Comparison of ENCODE assay signal across 8 cellular contexts in genomic region chr12:57128519-57129247, GRCh38. TPM values are rescaled to one million over a fixed set of nuclear protein-coding genes. Genes with fewer than 3 reads are reported as not detected.
DNase-seq lines count a peak whose midpoint lies in the region; ATAC-seq and TF ChIP-seq lines count a peak whose summit lies in the region.

No MANE protein-coding gene starts in this region.

- peak; percentile 44 for DNase-seq in Right ventricle myocardium superior
- no peak for DNase-seq in cardiac septum (ENCODE audit: low spot score)
- no peak for DNase-seq in mammary epithelial cell
- DNase-seq in mesenchymal stem cell = no peak
- DNase-seq in upper lobe of right lung = no peak
- DNase-seq in NCI-H1436 (lab: John Stamatoyannopoulos, UW) = no peak
- DNase-seq in stimulated activated CD4-positive, alpha-beta T cell treated with anti-CD3 and anti-CD28 coated beads, Interleukin-2, amount 100 ng/mL, for 48 hours = no peak

- H2BK15ac ChIP-seq in mesenchymal stem cell (ENCODE audit: low read depth, poor library complexity, severe bottlenecking) = peak overlapping the region; percentile 85

- in situ Hi-C loops in mammary epithelial cell (cut with MboI; ENCODE audit: low sequenced_read_pairs in 2 of 2) = no loop called here

- TF ChIP-seq CTCF in mammary epithelial cell (conservative IDR thresholded peaks at IDR 0.05 in 1 of 2, IDR thresholded peaks at IDR 0.05 in 1 of 2; ENCODE audit: extremely low read depth in 1 of 2, insufficient read depth in 1 of 2, low read depth in 1 of 2, low read length in 2 of 2) (no peak), upper lobe of right lung (IDR thresholded peaks at IDR 0.05) (no peak)

- H3K27ac ChIP-seq in mammary epithelial cell (ENCODE audit: insufficient read depth, low read depth, low read length) = no peak overlapping the region
- peak overlapping the region; percentile 6 for H3K27ac ChIP-seq in mesenchymal stem cell (ENCODE audit: low read length, poor library complexity, severe bottlenecking)
- H3K27ac ChIP-seq in upper lobe of right lung = peak overlapping the region; percentile 92

- peak overlapping the region; percentile 12 to 35 for H2BK12ac ChIP-seq in mesenchymal stem cell (ENCODE audit: low read length in 2 of 2)

- no peaks in the 10 kb centered on the region for H3K79me2 ChIP-seq in mammary epithelial cell (ENCODE audit: insufficient read depth, low read length)

- BruUV-seq in mammary epithelial cell (replicated peaks; lab: Mats Ljungman, UMichigan) = no TSS peak

- peak overlapping the region; percentile 87 for H2BK120ac ChIP-seq in mesenchymal stem cell (ENCODE audit: low read depth, low read length)

- dilution Hi-C loops in mammary epithelial cell (cut with HindIII; ENCODE audit: low sequenced_read_pairs) = no loop called here

- H3K36me3 ChIP-seq in mammary epithelial cell (ENCODE audit: insufficient read depth, low read length) (no peaks in the 10 kb centered on the region), mesenchymal stem cell (ENCODE audit: control insufficient read depth in 1 of 2, insufficient read depth in 2 of 2, low read depth in 1 of 2, low read length in 2 of 2) (peaks cover 3 to 27% of the 10 kb centered on the region in 2 experiments), upper lobe of right lung (no peaks in the 10 kb centered on the region)

- no peaks in the 10 kb centered on the region for H4K20me1 ChIP-seq in mammary epithelial cell (ENCODE audit: insufficient read depth, low read length)

- H3K4me3 ChIP-seq in mammary epithelial cell (replicated peaks in 1 of 3; ENCODE audit: insufficient read depth in 1 of 3, low read depth in 2 of 3, low read length in 3 of 3) (peak overlapping the region; percentile 49 to 72 (median 69)), mesenchymal stem cell (ENCODE audit: insufficient read depth in 1 of 2, low read depth in 1 of 2, low read length in 2 of 2) (peak overlapping the region; percentile 86 to 91), upper lobe of right lung (peak overlapping the region; percentile 83)

- H3K14ac ChIP-seq in mesenchymal stem cell (ENCODE audit: low read length in 2 of 2) = peak overlapping the region; percentile 87 to 98

- peak overlapping the region; percentile 89 to 98 for H3K4ac ChIP-seq in mesenchymal stem cell (ENCODE audit: low read depth in 1 of 2, low read length in 2 of 2)

- intact Hi-C loops in Right ventricle myocardium superior (cut with DNase I) (no loop called here), cardiac septum (cut with DNase I) (no loop called here), mammary epithelial cell (cut with micrococcal nuclease) (no loop called here), upper lobe of right lung (cut with DNase I) (no loop called here)

- H4K8ac ChIP-seq in mesenchymal stem cell (ENCODE audit: low read length) = peak overlapping the region; percentile 73

- H3K18ac ChIP-seq in mesenchymal stem cell (ENCODE audit: low read depth in 1 of 2, low read length in 2 of 2) = peak overlapping the region; percentile 96 to 99

- peak overlapping the region; percentile 93 for H2AFZ ChIP-seq in mammary epithelial cell (ENCODE audit: low read depth, low read length)
- no peak overlapping the region for H2AFZ ChIP-seq in mesenchymal stem cell (ENCODE audit: low read depth, low read length)

- no peak overlapping the region for H2BK5ac ChIP-seq in mesenchymal stem cell (ENCODE audit: low read depth, low read length, poor library complexity, severe bottlenecking)

- no peaks in the 10 kb centered on the region for H3K9me3 ChIP-seq in mammary epithelial cell (replicated peaks; ENCODE audit: insufficient read depth, low read length)
- no peaks in the 10 kb centered on the region for H3K9me3 ChIP-seq in mesenchymal stem cell (ENCODE audit: control insufficient read depth, low read length)
- no peaks in the 10 kb centered on the region for H3K9me3 ChIP-seq in upper lobe of right lung

- H3K27me3 ChIP-seq in mammary epithelial cell (ENCODE audit: insufficient read depth, low read length) (no peaks in the 10 kb centered on the region), mesenchymal stem cell (ENCODE audit: control insufficient read depth in 1 of 2, insufficient read depth in 1 of 2, low read length in 2 of 2) (no peaks in the 10 kb centered on the region), upper lobe of right lung (no peaks in the 10 kb centered on the region)

- H2AK5ac ChIP-seq in mesenchymal stem cell (ENCODE audit: low read length, severe bottlenecking) = peak overlapping the region; percentile 49

- CTCF ChIA-PET in mammary epithelial cell (lab: Charles Lee; ENCODE audit: low non-redundant PET) = interaction anchor here (0.6 to 2.5 kb wide), 3 partner anchors 11 to 795 kb away, joined by 3 to 25 read pairs (median 4); partner anchors contain the start of gene PAN2

- ATAC-seq in Right ventricle myocardium superior (ENCODE audit: poor library complexity) (no peak), upper lobe of right lung (no peak), HG03354 (IDR thresholded peaks at IDR 0.05; ENCODE audit: poor library complexity, severe bottlenecking, unreplicated experiment) (no peak)

- H4K91ac ChIP-seq in mesenchymal stem cell (ENCODE audit: low read length) = peak overlapping the region; percentile 97

- H3K4me1 ChIP-seq in mammary epithelial cell (ENCODE audit: insufficient read depth, low read length) = peaks cover 9% of the 10 kb centered on the region
- H3K4me1 ChIP-seq in mesenchymal stem cell (ENCODE audit: control insufficient read depth, insufficient read depth, low read depth, low read length) = peaks cover 32% of the 10 kb centered on the region
- peaks cover 22% of the 10 kb centered on the region for H3K4me1 ChIP-seq in upper lobe of right lung

- H3K9ac ChIP-seq in mammary epithelial cell (ENCODE audit: insufficient read depth, low read length) (no peak overlapping the region), mesenchymal stem cell (ENCODE audit: low read length) (peak overlapping the region; percentile 95)

- peak overlapping the region; percentile 100 for H3K4me2 ChIP-seq in mammary epithelial cell (ENCODE audit: insufficient read depth, low read depth, low read length)
- H3K4me2 ChIP-seq in mesenchymal stem cell (ENCODE audit: low read length, poor library complexity, severe bottlenecking) = peak overlapping the region; percentile 74

- H3K23ac ChIP-seq in mesenchymal stem cell (ENCODE audit: low read length in 2 of 2) = peak overlapping the region in 1 of 2 experiments; percentile 89

- WGBS in mammary epithelial cell (ENCODE audit: low coverage, missing lambda C conversion rate) = 13% methylated on average over 6 of the region's 35 CpGs
- 2% methylated on average over 9 of the region's 35 CpGs for WGBS in mesenchymal stem cell

- H3K79me1 ChIP-seq in mesenchymal stem cell (replicated peaks; ENCODE audit: low read length, poor library complexity, severe bottlenecking) = peaks cover 5% of the 10 kb centered on the region

RNA-seq across cellular contexts. Expression of gene LRP1, which starts 0.4 kb away (rescaled TPM):
- total RNA-seq in Right ventricle myocardium superior (121 TPM), cardiac septum (103 TPM), mammary epithelial cell (10 to 100 TPM; 33.2 to 57.0 TPM), upper lobe of right lung (261 TPM)
- polyA plus RNA-seq in mammary epithelial cell = 11.3 TPM
- 75.1 TPM for polyA minus RNA-seq in mammary epithelial cell
- 68.9 TPM for polyA plus RNA-seq in mesenchymal stem cell (2013, experiment 1 of 2)
- 57.9 TPM for polyA plus RNA-seq in mesenchymal stem cell (2013, experiment 2 of 2)

RNA-seq across cellular contexts. Expression of gene STAT6, which starts 17.5 kb away (rescaled TPM):
- total RNA-seq in Right ventricle myocardium superior (49.5 TPM), cardiac septum (42.1 TPM), mammary epithelial cell (100 to 1,000 TPM in 1 of 2 donors, 10 to 100 TPM in 1; 65.3 to 150 TPM), upper lobe of right lung (230 TPM)
- 170 TPM for polyA plus RNA-seq in mammary epithelial cell
- 136 TPM for polyA minus RNA-seq in mammary epithelial cell
- 87.5 TPM for polyA plus RNA-seq in mesenchymal stem cell (2013, experiment 1 of 2)
- 89.4 TPM for polyA plus RNA-seq in mesenchymal stem cell (2013, experiment 2 of 2)

RNA-seq across cellular contexts. Expression of gene LRP1-AS, which starts 18.7 kb away (rescaled TPM):
- not detected for total RNA-seq in Right ventricle myocardium superior
- total RNA-seq in cardiac septum = not detected
- total RNA-seq in mammary epithelial cell = not detected
- not detected for polyA plus RNA-seq in mammary epithelial cell
- polyA minus RNA-seq in mammary epithelial cell = not detected
- not detected for polyA plus RNA-seq in mesenchymal stem cell (2013, experiment 1 of 2)
- polyA plus RNA-seq in mesenchymal stem cell (2013, experiment 2 of 2) = not detected
- not detected for total RNA-seq in upper lobe of right lung

RNA-seq across cellular contexts. Expression of gene NAB2, which starts 39.8 kb away (rescaled TPM):
- total RNA-seq in Right ventricle myocardium superior (10.3 TPM), cardiac septum (37.9 TPM), mammary epithelial cell (10 to 100 TPM; 33.8 to 35.3 TPM), upper lobe of right lung (37.3 TPM)
- polyA plus RNA-seq in mammary epithelial cell = 28.4 TPM
- polyA minus RNA-seq in mammary epithelial cell = 66.6 TPM
- polyA plus RNA-seq in mesenchymal stem cell (2013, experiment 1 of 2) = 28.9 TPM
- polyA plus RNA-seq in mesenchymal stem cell (2013, experiment 2 of 2) = 27.0 TPM

RNA-seq across cellular contexts. Expression of gene NEMP1, which starts 50.1 kb away (rescaled TPM):
- total RNA-seq in Right ventricle myocardium superior (3.0 TPM), cardiac septum (2.4 TPM), mammary epithelial cell (10 to 100 TPM in 1 of 2 donors, 1 to 10 TPM in 1; 7.3 to 31.0 TPM), upper lobe of right lung (14.1 TPM)
- polyA plus RNA-seq in mammary epithelial cell = 11.4 TPM
- 22.2 TPM for polyA minus RNA-seq in mammary epithelial cell
- 6.2 TPM for polyA plus RNA-seq in mesenchymal stem cell (2013, experiment 1 of 2)
- 5.8 TPM for polyA plus RNA-seq in mesenchymal stem cell (2013, experiment 2 of 2)
